ENCODE assay signal across 18 cellular contexts in genomic region chr16:46774743-46775177, GRCh38. TPM values are rescaled to one million over a fixed set of nuclear protein-coding genes. Genes with fewer than 3 reads are reported as not detected.
DNase-seq lines count a peak whose midpoint lies in the region; ATAC-seq and TF ChIP-seq lines count a peak whose summit lies in the region.
"Had no signal": no experiment of that assay in that cellular context is flagged by ENCODE, and none has a peak within 500 bp of the region (broad histone marks: within the 10 kb centered on the region; RNA-seq: fewer than 3 reads in every experiment).

No MANE protein-coding gene starts in this region.

- H3K9me3 Mint-ChIP-seq in Caco-2 (ENCODE audit: unreplicated experiment): peaks cover 11% of the 10 kb centered on the region
- H3K9me3 Mint-ChIP-seq in natural killer cell: no peaks in the 10 kb centered on the region
- H3K9me3 Mint-ChIP-seq: effector memory CD8-positive, alpha-beta T cell; nephron had no signal

- H3K9ac ChIP-seq in MM.1S (ENCODE audit: low read length): no peak overlapping the region

- ATAC-seq in GM18499 (IDR thresholded peaks at IDR 0.05; ENCODE audit: insufficient read depth, unreplicated experiment) (peak; percentile 66), GM19452 (IDR thresholded peaks at IDR 0.05; ENCODE audit: unreplicated experiment) (peak; percentile 64), HG02938 (IDR thresholded peaks at IDR 0.05; ENCODE audit: unreplicated experiment) (peak; percentile 85), natural killer cell (no peak)
- ATAC-seq: effector memory CD8-positive, alpha-beta T cell; foreskin keratinocyte; K562; lower lobe of right lung had no signal

- 0 out of 2 replicates have a peak overlapping the region, but pooled peaks have one; percentile 11 for H2AFZ ChIP-seq in MM.1S (ENCODE audit: low read length)

- H3K27ac Mint-ChIP-seq in Caco-2 (ENCODE audit: unreplicated experiment): no peak overlapping the region
- H3K27ac Mint-ChIP-seq in natural killer cell: no peak overlapping the region
- H3K27ac Mint-ChIP-seq: effector memory CD8-positive, alpha-beta T cell; nephron had no signal

- H3K4me1 ChIP-seq in MM.1S (ENCODE audit: low read length): peaks cover 17% of the 10 kb centered on the region
- no peaks in the 10 kb centered on the region for H3K4me1 ChIP-seq in Caco-2
- H3K4me1 ChIP-seq: foreskin keratinocyte, lower lobe of right lung, SJSA1 had no signal

- intact Hi-C loops in Caco-2 (cut with micrococcal nuclease; ENCODE audit: unreplicated experiment): no loop called here
- intact Hi-C loops in natural killer cell (cut with micrococcal nuclease): no loop called here

- H3K4me3 Mint-ChIP-seq in Caco-2 (ENCODE audit: unreplicated experiment) (no peak overlapping the region), natural killer cell (no peak overlapping the region)
- H3K4me3 Mint-ChIP-seq: effector memory CD8-positive, alpha-beta T cell; nephron had no signal

- H3K36me3 ChIP-seq in MM.1S (replicated peaks; ENCODE audit: insufficient read depth, low read length): no peaks in the 10 kb centered on the region
- no peaks in the 10 kb centered on the region for H3K36me3 ChIP-seq in Caco-2 (ENCODE audit: control insufficient read depth, insufficient read depth, low read length)
- H3K36me3 ChIP-seq: lower lobe of right lung, SJSA1 had no signal

- H3K79me2 ChIP-seq in MM.1S (ENCODE audit: low read length): no peaks in the 10 kb centered on the region

- no TSS peak for BruUV-seq in Caco-2 (replicated peaks; lab: Mats Ljungman, UMichigan)

- TF ChIP-seq CTCF in MM.1S (IDR thresholded peaks at IDR 0.05; ENCODE audit: low read length): no peak
- no peak for TF ChIP-seq CTCF in Caco-2 (IDR thresholded peaks at IDR 0.05; ENCODE audit: insufficient read depth in 1 of 2, low read depth in 1 of 2, low read length in 1 of 2, severe bottlenecking in 1 of 2, unreplicated experiment in 1 of 2)
- no peak for TF ChIP-seq CTCF in natural killer cell (IDR thresholded peaks at IDR 0.05)

- no peaks in the 10 kb centered on the region for H3K9me2 ChIP-seq in MM.1S (replicated peaks; ENCODE audit: insufficient read depth, low read length)

- DNase-seq in MM.1S (peak; percentile 54), NCI-H345 (lab: John Stamatoyannopoulos, UW) (no peak), cortex of kidney (lab: John Stamatoyannopoulos, UW) (no peak), Caco-2 (no peak), natural killer cell (no peak)
- DNase-seq: activated naive CD4-positive, alpha-beta T cell treated with anti-CD3 and anti-CD28 coated beads, Interleukin-2, amount 50 U/mL, for 16 hours; DMS153; effector memory CD8-positive, alpha-beta T cell; foreskin keratinocyte; lower lobe of right lung; NCI-H1694 treated with DMSO at 0.1 percent for 48 hours; stimulated activated naive CD4-positive, alpha-beta T cell had no signal

- H3K4me3 ChIP-seq in MM.1S (ENCODE audit: low read length) (0 out of 2 replicates have a peak overlapping the region, but pooled peaks have one; percentile 22), Caco-2 (ENCODE audit: low read depth, low read length) (no peak overlapping the region)
- H3K4me3 ChIP-seq: K562, lower lobe of right lung, SJSA1 had no signal

- H3K27me3 Mint-ChIP-seq in Caco-2 (ENCODE audit: insufficient read depth, unreplicated experiment) (no peaks in the 10 kb centered on the region), natural killer cell (ENCODE audit: low read depth in 2 of 2) (peaks cover 0 to 3% of the 10 kb centered on the region in 2 donors)

- H4K20me1 ChIP-seq in MM.1S (ENCODE audit: insufficient read depth, low read length): no peaks in the 10 kb centered on the region

- H3K27me3 ChIP-seq in MM.1S (replicated peaks; ENCODE audit: insufficient read depth, low read length): no peaks in the 10 kb centered on the region
- H3K27me3 ChIP-seq in Caco-2 (replicated peaks; ENCODE audit: control insufficient read depth, insufficient read depth, low read length): no peaks in the 10 kb centered on the region
- H3K27me3 ChIP-seq: foreskin keratinocyte, SJSA1 had no signal

- peaks cover 12% of the 10 kb centered on the region for H3F3A ChIP-seq in MM.1S (ENCODE audit: insufficient read depth, low read length)

- peak overlapping the region; percentile 33; the same call in 1 of the 2 replicates for H3K27ac ChIP-seq in MM.1S (ENCODE audit: low read length)
- H3K27ac ChIP-seq: foreskin keratinocyte, lower lobe of right lung, SJSA1 had no signal

- CTCF ChIA-PET in Caco-2 (lab: Charles Lee): no interaction called here

- H3K4me2 ChIP-seq in MM.1S (ENCODE audit: low read depth, low read length): peak overlapping the region; percentile 52

- H3K4me1 Mint-ChIP-seq in Caco-2 (ENCODE audit: low read depth, unreplicated experiment) (no peaks in the 10 kb centered on the region), natural killer cell (no peaks in the 10 kb centered on the region)
- H3K4me1 Mint-ChIP-seq: nephron had no signal

- H3K36me3 Mint-ChIP-seq in Caco-2 (ENCODE audit: insufficient read depth, unreplicated experiment) (no peaks in the 10 kb centered on the region), natural killer cell (no peaks in the 10 kb centered on the region)

- no peaks in the 10 kb centered on the region; the same call in 1 of the 2 replicates for H3K9me3 ChIP-seq in MM.1S (replicated peaks; ENCODE audit: insufficient read depth, low read length)
- no peaks in the 10 kb centered on the region for H3K9me3 ChIP-seq in Caco-2
- H3K9me3 ChIP-seq: lower lobe of right lung, SJSA1 had no signal

- POLR2A ChIA-PET in Caco-2 (lab: Charles Lee): no interaction called here

RNA-seq across cellular contexts. Expression of gene MYLK3, which starts 26.6 kb away (rescaled TPM):
- total RNA-seq in Caco-2 (2022) (1.2 and 1.8 TPM in 2 replicates), natural killer cell (under 1 TPM in 2 of 3 donors, not detected in 1; 0.42 to 0.73 TPM)

RNA-seq across cellular contexts. Expression of gene C16orf87, which starts 56.2 kb away (rescaled TPM):
- total RNA-seq in Caco-2 (2022) (11.9 and 12.1 TPM in 2 replicates), natural killer cell (10 to 100 TPM; 18.3 to 23.0 (median 18.8) TPM)

Comparison
In these comparisons a context has a peak if more than half of its experiments do, and no peak if none do; other contexts are left out.
1. ATAC-seq: peak in GM18499 (single experiment), GM19452 (single experiment) and HG02938 (single experiment); none in natural killer cell (0 of 3).